ENCODE assay signal across 20 cellular contexts in the genomic region with DNA sequence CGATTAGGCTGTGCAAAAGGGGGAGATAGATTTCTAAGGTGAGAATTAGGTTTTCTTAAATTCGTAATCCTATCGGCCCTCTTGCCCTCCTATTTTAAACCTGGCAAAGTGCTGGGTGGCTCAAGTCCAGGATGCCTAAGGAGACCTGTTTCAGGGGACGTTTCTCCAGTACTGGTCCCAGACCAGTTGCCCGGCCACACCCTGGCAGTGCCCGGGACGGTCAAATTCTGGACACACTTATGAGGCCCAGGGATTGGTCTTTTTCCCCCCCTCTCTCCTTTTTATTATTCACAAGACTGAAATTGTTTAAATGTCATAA. TPM values are rescaled to one million over a fixed set of nuclear protein-coding genes. Genes with fewer than 3 reads are reported as not detected.
DNase-seq lines count a peak whose midpoint lies in the region; ATAC-seq, FAIRE-seq and TF ChIP-seq lines count a peak whose summit lies in the region.
"Had no signal": no experiment of that assay in that cellular context is flagged by ENCODE, and none has a peak within 500 bp of the region (broad histone marks: within the 10 kb centered on the region; RNA-seq: fewer than 3 reads in every experiment).

No MANE protein-coding gene starts in this region.

- H3K4me2 ChIP-seq in HepG2 (ENCODE audit: low read depth, low read length): peak overlapping the region; percentile 51; the same call in 1 of the 2 replicates
- H3K4me2 ChIP-seq: KMS-11 had no signal

- TF ChIP-seq POLR2A in HepG2 (IDR thresholded peaks at IDR 0.05; ENCODE audit: insufficient read depth in 1 of 2, low read depth in 2 of 2, low read length in 2 of 2) (no peak), right lobe of liver (IDR thresholded peaks at IDR 0.05) (no peak), erythroblast (IDR thresholded peaks at IDR 0.05; ENCODE audit: low read length) (no peak)

- no peak overlapping the region for H3K9ac ChIP-seq in HepG2 (ENCODE audit: insufficient read depth, low read depth, low read length)
- H3K9ac ChIP-seq: KMS-11 had no signal

- CTCF ChIA-PET in HepG2 (lab: Yijun Ruan, JAX; ENCODE audit: low intra/inter-chr PET ratio, low total read pairs): no interaction called here
- CTCF ChIA-PET in naive thymus-derived CD4-positive, alpha-beta T cell (lab: Charles Lee): no interaction called here

- no peak for FAIRE-seq in HepG2 (lab: Jason Lieb, UNC)

- peaks cover 16% of the 10 kb centered on the region for H4K20me1 ChIP-seq in HepG2 (ENCODE audit: insufficient read depth, low read length)

- H3K27me3 ChIP-seq in HepG2 (ENCODE audit: control insufficient read depth in 1 of 2, insufficient read depth in 2 of 2, low read length in 2 of 2) (peaks cover 25 to 95% of the 10 kb centered on the region in 2 experiments), right lobe of liver (peaks cover 17 to 50% of the 10 kb centered on the region in 2 donors)
- peaks cover 0 to 9% of the 10 kb centered on the region in 2 donors for H3K27me3 ChIP-seq in naive thymus-derived CD4-positive, alpha-beta T cell (ENCODE audit: control insufficient read depth in 2 of 2, insufficient read depth in 2 of 2, low read length in 2 of 2)

- peak overlapping the region in 1 of 3 experiments; percentile 48; a peak in 1 of 6 replicates for H3K4me3 ChIP-seq in HepG2 (replicated peaks in 1 of 3; ENCODE audit: insufficient read depth in 1 of 3, low read depth in 2 of 3, low read length in 3 of 3)
- H3K4me3 ChIP-seq in right lobe of liver: no peak overlapping the region
- H3K4me3 ChIP-seq in astrocyte of the spinal cord (ENCODE audit: low read depth, low read length): peak overlapping the region; percentile 33
- H3K4me3 ChIP-seq in naive thymus-derived CD4-positive, alpha-beta T cell (ENCODE audit: low read length): no peak overlapping the region

- POLR2A ChIA-PET in HepG2 (lab: Yijun Ruan, JAX): no interaction called here
- POLR2A ChIA-PET in naive thymus-derived CD4-positive, alpha-beta T cell (lab: Charles Lee): no interaction called here

- H3K27ac ChIP-seq in HepG2 (ENCODE audit: extremely low read length, insufficient read depth, low read length): no peak overlapping the region
- no peak overlapping the region for H3K27ac ChIP-seq in right lobe of liver
- H3K27ac ChIP-seq in naive thymus-derived CD4-positive, alpha-beta T cell (ENCODE audit: low read depth, low read length): no peak overlapping the region
- H3K27ac ChIP-seq: coronary artery, KMS-11, ovary, stomach had no signal

- H3K4me1 ChIP-seq in HepG2 (ENCODE audit: insufficient read depth, low read length): peaks cover 19% of the 10 kb centered on the region
- peaks cover 0 to 38% (median 0%) of the 10 kb centered on the region in 4 donors for H3K4me1 ChIP-seq in right lobe of liver
- no peaks in the 10 kb centered on the region for H3K4me1 ChIP-seq in naive thymus-derived CD4-positive, alpha-beta T cell (ENCODE audit: control insufficient read depth in 2 of 2, insufficient read depth in 2 of 2, low read length in 2 of 2)

- TF ChIP-seq EP300 in HepG2 (IDR thresholded peaks at IDR 0.05; ENCODE audit: low read depth in 2 of 2, low read length in 2 of 2) (no peak), HepG2 (CRISPR knock-in tag; IDR thresholded peaks at IDR 0.05; ENCODE audit: borderline replicate concordance) (no peak)

- H3K36me3 ChIP-seq in HepG2 (replicated peaks in 1 of 2; ENCODE audit: control insufficient read depth in 1 of 2, insufficient read depth in 2 of 2, low read length in 2 of 2) (no peaks in the 10 kb centered on the region), right lobe of liver (no peaks in the 10 kb centered on the region)
- H3K36me3 ChIP-seq in naive thymus-derived CD4-positive, alpha-beta T cell (ENCODE audit: control insufficient read depth in 2 of 3, insufficient read depth in 3 of 3, low read length in 3 of 3): no peaks in the 10 kb centered on the region
- H3K36me3 ChIP-seq: ovary, stomach had no signal

- in situ Hi-C loops in HepG2 (cut with HindIII; ENCODE audit: extremely low pct_ligation_motif_present, low pct_unique_long_range_greater_than_20kb): no loop called here
- in situ Hi-C loops in astrocyte of the spinal cord (cut with HindIII; ENCODE audit: low sequenced_read_pairs): no loop called here

- ATAC-seq in HepG2: no peak
- no peak for ATAC-seq in right lobe of liver
- ATAC-seq in naive thymus-derived CD4-positive, alpha-beta T cell: no peak
- ATAC-seq in HG03378 (IDR thresholded peaks at IDR 0.05; ENCODE audit: unreplicated experiment): no peak
- ATAC-seq: left colon, Right ventricle myocardium inferior had no signal

- no TSS peak for BruUV-seq in HepG2 (replicated peaks; lab: Mats Ljungman, UMichigan)

- H3K79me2 ChIP-seq in HepG2 (ENCODE audit: insufficient read depth, low read length): no peaks in the 10 kb centered on the region

- H3K27ac Mint-ChIP-seq in naive thymus-derived CD4-positive, alpha-beta T cell: peak overlapping the region in 1 of 9 donors; percentile 74
- H3K27ac Mint-ChIP-seq: activated B cell treated with CpG ODN at 0.5 μM for 24 hours had no signal

- DNase-seq in HepG2 (ENCODE audit: low spot score): no peak
- DNase-seq in right lobe of liver: no peak
- no peak for DNase-seq in astrocyte of the spinal cord (ENCODE audit: low read depth, low spot score)
- no peak for DNase-seq in naive thymus-derived CD4-positive, alpha-beta T cell
- DNase-seq in HUDEP-2 (lab: John Stamatoyannopoulos, UW; ENCODE audit: unreplicated experiment in 76 of 76): no peak
- no peak for DNase-seq in erythroblast (lab: John Stamatoyannopoulos, UW)
- no peak for DNase-seq in NCI-H1694 treated with DMSO at 0.1 percent for 48 hours (lab: John Stamatoyannopoulos, UW)
- DNase-seq: activated B cell treated with CpG ODN at 0.5 μM for 24 hours; activated gamma-delta T cell; C1 segment of cervical spinal cord; left colon; NCI-H187; NCI-H748 treated with DMSO at 0.1 percent for 48 hours; ovary; stimulated activated CD4-positive, alpha-beta T cell treated with anti-CD3 and anti-CD28 coated beads, Interleukin-2, amount 100 ng/mL, for 48 hours; stomach had no signal

- peaks cover 0 to 26% (median 16%) of the 10 kb centered on the region in 7 donors for H3K4me1 Mint-ChIP-seq in naive thymus-derived CD4-positive, alpha-beta T cell

- TF ChIP-seq RAD21 in HepG2 (CRISPR knock-in tag; IDR thresholded peaks at IDR 0.05): no peak

- TF ChIP-seq CTCF in HepG2 (CRISPR knock-in tag; IDR thresholded peaks at IDR 0.05) (no peak), right lobe of liver (IDR thresholded peaks at IDR 0.05) (no peak), astrocyte of the spinal cord (IDR thresholded peaks at IDR 0.05; ENCODE audit: low read depth, low read length) (no peak)

- peaks cover 0 to 1% (median 0%) of the 10 kb centered on the region in 11 donors for H3K9me3 Mint-ChIP-seq in naive thymus-derived CD4-positive, alpha-beta T cell
- H3K9me3 Mint-ChIP-seq: activated B cell treated with CpG ODN at 0.5 μM for 24 hours had no signal

- intact Hi-C loops in HepG2 (cut with micrococcal nuclease; ENCODE audit: unreplicated experiment): no loop called here
- intact Hi-C loops in right lobe of liver (cut with DNase I): no loop called here
- intact Hi-C loops in naive thymus-derived CD4-positive, alpha-beta T cell (cut with micrococcal nuclease): no loop called here

- whole genome bisulfite sequencing in HepG2 (ENCODE audit: low lambda C conversion rate): 21% methylated on average over 7 of the region's 7 CpGs
- 6% methylated on average over 7 of the region's 7 CpGs for WGBS in right lobe of liver (ENCODE audit: insufficient coverage, low coverage, low lambda C conversion rate, missing lambda C conversion rate)

- H3K9me3 ChIP-seq in HepG2 (ENCODE audit: low read length) (no peaks in the 10 kb centered on the region), right lobe of liver (no peaks in the 10 kb centered on the region)
- H3K9me3 ChIP-seq in naive thymus-derived CD4-positive, alpha-beta T cell (ENCODE audit: control insufficient read depth in 2 of 3, low read length in 3 of 3): no peaks in the 10 kb centered on the region
- H3K9me3 ChIP-seq: ovary, stomach had no signal

- peak overlapping the region in 8 of 10 donors; percentile 27 to 70 (median 56) for H3K4me3 Mint-ChIP-seq in naive thymus-derived CD4-positive, alpha-beta T cell
- H3K4me3 Mint-ChIP-seq: activated B cell treated with CpG ODN at 0.5 μM for 24 hours had no signal

- peaks cover 49 to 61% (median 57%) of the 10 kb centered on the region in 5 donors for H3K27me3 Mint-ChIP-seq in naive thymus-derived CD4-positive, alpha-beta T cell

- H3K36me3 Mint-ChIP-seq in naive thymus-derived CD4-positive, alpha-beta T cell: no peaks in the 10 kb centered on the region

- no peak overlapping the region for H2AFZ ChIP-seq in HepG2 (ENCODE audit: low read length)

TF ChIP-seq in HepG2, 621 proteins besides CTCF, POLR2A, EP300 and RAD21 (continues in another document):
- TF ChIP-seq ZNF441 (CRISPR knock-in tag; IDR thresholded peaks at IDR 0.05; ENCODE audit: borderline replicate concordance) (no peak), SOX13 (IDR thresholded peaks at IDR 0.05) (no peak), SOX13 (CRISPR knock-in tag; conservative IDR thresholded peaks at IDR 0.05 in 1 of 2, IDR thresholded peaks at IDR 0.05 in 1 of 2) (no peak)

RNA-seq across cellular contexts. Expression of a gene that starts 3.2 kb away (rescaled TPM):
- not detected in 2 replicates for total RNA-seq in HepG2 (2016; rRNA removed; fragmentation: Illumina TruSeq; extraction: Trizol)
- total RNA-seq in HepG2 (2016; cell fraction: cytosol; rRNA removed; fragmentation: Illumina TruSeq; extraction: Trizol; ENCODE audit: low read depth): not detected in 2 replicates
- not detected in 2 replicates for total RNA-seq in HepG2 (2016; cell fraction: insoluble cytoplasmic fraction; rRNA removed; fragmentation: Illumina TruSeq; extraction: Trizol)
- not detected in 2 replicates for total RNA-seq in HepG2 (2016; cell fraction: membrane; rRNA removed; fragmentation: Illumina TruSeq; extraction: Trizol)
- total RNA-seq in HepG2 (2016; cell fraction: nucleus; rRNA removed; fragmentation: Illumina TruSeq; extraction: Trizol): not detected in 2 replicates
- polyA plus RNA-seq in HepG2 (2011; rRNA removed): not detected in 2 replicates
- polyA plus RNA-seq in HepG2 (2011; cell fraction: cytosol; rRNA removed): 0.08 TPM in 1 of 2 replicates, not detected in the other
- polyA plus RNA-seq in HepG2 (2011; cell fraction: nucleus; rRNA removed): not detected in 2 replicates
- not detected in 2 replicates for polyA plus RNA-seq in HepG2 (2012)
- polyA plus RNA-seq in HepG2 (2016; cell fraction: cytosol; fragmentation: Illumina TruSeq; extraction: Trizol; ENCODE audit: low read depth): not detected in 2 replicates
- polyA plus RNA-seq in HepG2 (2016; cell fraction: insoluble cytoplasmic fraction; fragmentation: Illumina TruSeq; extraction: Trizol; ENCODE audit: low read depth): not detected in 2 replicates
- polyA plus RNA-seq in HepG2 (2016; cell fraction: membrane; fragmentation: Illumina TruSeq; extraction: Trizol; ENCODE audit: low read depth): not detected in 2 replicates
- not detected in 2 replicates for polyA plus RNA-seq in HepG2 (2016; cell fraction: nucleus; fragmentation: Illumina TruSeq; extraction: Trizol; ENCODE audit: insufficient read depth, low read depth)
- 0.47 TPM in 1 of 2 replicates, not detected in the other for polyA minus RNA-seq in HepG2 (2011; rRNA and poly(A)+ RNA removed; ENCODE audit: low replicate concordance)
- polyA minus RNA-seq in HepG2 (2011; cell fraction: cytosol; rRNA and poly(A)+ RNA removed): not detected in 2 replicates
- polyA minus RNA-seq in HepG2 (2011; cell fraction: nucleus; rRNA and poly(A)+ RNA removed): not detected in 2 replicates
- not detected for total RNA-seq in right lobe of liver
- total RNA-seq in naive thymus-derived CD4-positive, alpha-beta T cell: not detected
- not detected for polyA plus RNA-seq in naive thymus-derived CD4-positive, alpha-beta T cell
- total RNA-seq: activated B cell treated with CpG ODN at 0.5 μM for 24 hours, left colon, ovary, Right ventricle myocardium inferior had no signal
- polyA plus RNA-seq: ovary, stomach had no signal
